In genomic region chr6:33607784-33608161, GRCh38 we compare ENCODE assay signal across 1 cellular context.
TF ChIP-seq lines count a peak whose summit lies in the region.

No MANE protein-coding gene starts in this region.

TF ChIP-seq in HepG2, 621 proteins besides CTCF, POLR2A, EP300 and RAD21 (continued from another document):
- TF ChIP-seq ZSCAN29 (CRISPR knock-in tag; conservative IDR thresholded peaks at IDR 0.05) (0 out of 2 replicates have a peak, but pooled peaks have one; percentile 58), ZMYM2 (CRISPR knock-in tag; IDR thresholded peaks at IDR 0.05) (peak; percentile 83), PCBP2 (optimal IDR thresholded peaks at IDR 0.05; ENCODE audit: low read depth, low read length, poor library complexity, severe bottlenecking) (no peak), MAX (IDR thresholded peaks at IDR 0.05) (peak; percentile 66)
